Comparison of ENCODE assay signal across 23 cellular contexts in genomic region chr17:50075446-50076032, GRCh38. TPM values are rescaled to one million over a fixed set of nuclear protein-coding genes. Genes with fewer than 3 reads are reported as not detected.
"Had no signal": no experiment of that assay in that cellular context is flagged by ENCODE, and none has a peak within 500 bp of the region (broad histone marks: within the 10 kb centered on the region; RNA-seq: fewer than 3 reads in every experiment).

No MANE protein-coding gene starts in this region.

- H3K4me3 ChIP-seq: body of pancreas, MG63, Peyer's patch had no signal

- H3K27ac ChIP-seq: body of pancreas, KMS-11, Peyer's patch had no signal

- H3K27me3 ChIP-seq: body of pancreas, MG63, Peyer's patch had no signal

- ATAC-seq: activated CD8-positive, alpha-beta T cell treated with anti-CD3 and anti-CD28 coated beads, Interleukin-2, amount 10 ng/mL, durations not matched to agents 7 days and 5 days; body of pancreas; T-helper 17 cell had no signal

- H3K4me1 ChIP-seq: body of pancreas, Peyer's patch had no signal

- H3K9me3 ChIP-seq: body of pancreas, MG63, Peyer's patch had no signal

- DNase-seq: activated CD4-positive, alpha-beta T cell treated with anti-CD3 and anti-CD28 coated beads for 48 hours; activated CD4-positive, alpha-beta T cell treated with anti-CD3 and anti-CD28 coated beads, Interleukin-2, amount 50 U/mL, for 4 hours; activated CD4-positive, CD25-positive, alpha-beta regulatory T cell treated with anti-CD3 and anti-CD28 coated beads, Interleukin-2, amount 50 U/mL, for 72 hours; activated CD8-positive, alpha-beta T cell treated with anti-CD3 and anti-CD28 coated beads, Interleukin-2, amount 10 ng/mL, durations not matched to agents 7 days and 5 days; activated effector memory CD4-positive, alpha-beta T cell treated with Interleukin-2 at 50 U/mL for 16 hours; activated naive CD4-positive, alpha-beta T cell; activated T-cell treated with anti-CD3 and anti-CD28 coated beads, Interleukin-2, amount 50 U/mL, for 24 hours; body of pancreas; caudate nucleus; MG63; MV-4-11; NCI-H1092 treated with DMSO at 0.1 percent for 48 hours; NCI-H1417 treated with DMSO at 0.1 percent for 48 hours; NCI-H1694; NCI-H2029 treated with DMSO at 0.1 percent for 48 hours; NCI-H510A treated with DMSO at 0.1 percent for 48 hours; NCI-H69; NK-92 treated with Interleukin-12 subunit alpha and Interleukin-12 subunit beta, amount 100 ng/mL, for 24 hours; SIG-M5; T-helper 17 cell; T-helper 9 cell had no signal

RNA-seq across cellular contexts. Expression of gene SAMD14, which starts 54.4 kb away (rescaled TPM):
- total RNA-seq: body of pancreas had no signal
